In genomic region chr1:203185585-203185984, GRCh38 we compare ENCODE assay signal across 1 cellular context.
TF ChIP-seq lines count a peak whose summit lies in the region.

No MANE protein-coding gene starts in this region.

TF ChIP-seq in HCT116, 20 proteins besides CTCF, POLR2A, EP300 and RAD21:
- TF ChIP-seq EZH2 (IDR thresholded peaks at IDR 0.05) (no peak), YY1 (IDR thresholded peaks at IDR 0.05; ENCODE audit: extremely low read depth, insufficient replicate concordance, low read depth, low read length) (no peak), EGR1 (IDR thresholded peaks at IDR 0.05; ENCODE audit: low read depth) (no peak), ZNF274 (IDR thresholded peaks at IDR 0.05; ENCODE audit: low read depth, low read length) (no peak), FOSL1 (IDR thresholded peaks at IDR 0.05; ENCODE audit: low read depth) (no peak), EZH2phosphoT487 (IDR thresholded peaks at IDR 0.05; ENCODE audit: borderline replicate concordance) (no peak), SRF (IDR thresholded peaks at IDR 0.05; ENCODE audit: low read depth) (no peak), SIN3A (IDR thresholded peaks at IDR 0.05; ENCODE audit: low read depth) (no peak), POLR2AphosphoS5 (IDR thresholded peaks at IDR 0.05; ENCODE audit: low read depth, low read length) (no peak), ATF3 (IDR thresholded peaks at IDR 0.05) (no peak), CBX3 (IDR thresholded peaks at IDR 0.05; ENCODE audit: low read depth) (no peak), CEBPB (IDR thresholded peaks at IDR 0.05; ENCODE audit: low read depth) (no peak), JUND (IDR thresholded peaks at IDR 0.05) (no peak), SP1 (IDR thresholded peaks at IDR 0.05; ENCODE audit: low read depth) (no peak), ZFX (IDR thresholded peaks at IDR 0.05) (no peak), ELF1 (IDR thresholded peaks at IDR 0.05; ENCODE audit: borderline replicate concordance, low read depth) (no peak)
- TF ChIP-seq, protein P1, sequence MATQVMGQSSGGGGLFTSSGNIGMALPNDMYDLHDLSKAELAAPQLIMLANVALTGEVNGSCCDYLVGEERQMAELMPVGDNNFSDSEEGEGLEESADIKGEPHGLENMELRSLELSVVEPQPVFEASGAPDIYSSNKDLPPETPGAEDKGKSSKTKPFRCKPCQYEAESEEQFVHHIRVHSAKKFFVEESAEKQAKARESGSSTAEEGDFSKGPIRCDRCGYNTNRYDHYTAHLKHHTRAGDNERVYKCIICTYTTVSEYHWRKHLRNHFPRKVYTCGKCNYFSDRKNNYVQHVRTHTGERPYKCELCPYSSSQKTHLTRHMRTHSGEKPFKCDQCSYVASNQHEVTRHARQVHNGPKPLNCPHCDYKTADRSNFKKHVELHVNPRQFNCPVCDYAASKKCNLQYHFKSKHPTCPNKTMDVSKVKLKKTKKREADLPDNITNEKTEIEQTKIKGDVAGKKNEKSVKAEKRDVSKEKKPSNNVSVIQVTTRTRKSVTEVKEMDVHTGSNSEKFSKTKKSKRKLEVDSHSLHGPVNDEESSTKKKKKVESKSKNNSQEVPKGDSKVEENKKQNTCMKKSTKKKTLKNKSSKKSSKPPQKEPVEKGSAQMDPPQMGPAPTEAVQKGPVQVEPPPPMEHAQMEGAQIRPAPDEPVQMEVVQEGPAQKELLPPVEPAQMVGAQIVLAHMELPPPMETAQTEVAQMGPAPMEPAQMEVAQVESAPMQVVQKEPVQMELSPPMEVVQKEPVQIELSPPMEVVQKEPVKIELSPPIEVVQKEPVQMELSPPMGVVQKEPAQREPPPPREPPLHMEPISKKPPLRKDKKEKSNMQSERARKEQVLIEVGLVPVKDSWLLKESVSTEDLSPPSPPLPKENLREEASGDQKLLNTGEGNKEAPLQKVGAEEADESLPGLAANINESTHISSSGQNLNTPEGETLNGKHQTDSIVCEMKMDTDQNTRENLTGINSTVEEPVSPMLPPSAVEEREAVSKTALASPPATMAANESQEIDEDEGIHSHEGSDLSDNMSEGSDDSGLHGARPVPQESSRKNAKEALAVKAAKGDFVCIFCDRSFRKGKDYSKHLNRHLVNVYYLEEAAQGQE (IDR thresholded peaks at IDR 0.05; ENCODE audit: low read depth): no peak
- TF ChIP-seq, protein P2, sequence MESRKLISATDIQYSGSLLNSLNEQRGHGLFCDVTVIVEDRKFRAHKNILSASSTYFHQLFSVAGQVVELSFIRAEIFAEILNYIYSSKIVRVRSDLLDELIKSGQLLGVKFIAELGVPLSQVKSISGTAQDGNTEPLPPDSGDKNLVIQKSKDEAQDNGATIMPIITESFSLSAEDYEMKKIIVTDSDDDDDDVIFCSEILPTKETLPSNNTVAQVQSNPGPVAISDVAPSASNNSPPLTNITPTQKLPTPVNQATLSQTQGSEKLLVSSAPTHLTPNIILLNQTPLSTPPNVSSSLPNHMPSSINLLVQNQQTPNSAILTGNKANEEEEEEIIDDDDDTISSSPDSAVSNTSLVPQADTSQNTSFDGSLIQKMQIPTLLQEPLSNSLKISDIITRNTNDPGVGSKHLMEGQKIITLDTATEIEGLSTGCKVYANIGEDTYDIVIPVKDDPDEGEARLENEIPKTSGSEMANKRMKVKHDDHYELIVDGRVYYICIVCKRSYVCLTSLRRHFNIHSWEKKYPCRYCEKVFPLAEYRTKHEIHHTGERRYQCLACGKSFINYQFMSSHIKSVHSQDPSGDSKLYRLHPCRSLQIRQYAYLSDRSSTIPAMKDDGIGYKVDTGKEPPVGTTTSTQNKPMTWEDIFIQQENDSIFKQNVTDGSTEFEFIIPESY (IDR thresholded peaks at IDR 0.05; ENCODE audit: extremely low read depth, insufficient replicate concordance, low read length): no peak
